In the genomic region with DNA sequence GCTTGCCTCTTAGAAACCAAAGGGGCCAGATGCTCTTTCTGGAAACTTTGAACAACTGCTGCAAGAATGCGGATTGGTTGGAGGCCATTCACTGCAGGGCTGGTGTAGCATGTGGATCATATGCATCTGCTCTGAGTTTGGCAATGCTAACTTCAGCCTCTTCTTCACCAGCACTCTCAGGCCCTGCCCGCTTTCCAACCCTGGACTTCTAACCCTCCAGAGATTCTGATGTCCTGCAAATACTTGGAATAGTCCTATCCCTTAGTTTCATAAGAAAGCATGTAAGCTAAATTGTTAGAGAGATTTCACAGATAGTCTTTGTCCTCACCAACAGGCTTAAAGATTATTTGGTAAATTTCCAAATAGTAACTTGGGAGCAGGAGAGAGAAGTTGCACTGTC, we compare ENCODE assay signal across 30 cellular contexts.
"Had no signal": no experiment of that assay in that cellular context is flagged by ENCODE, and none has a peak within 500 bp of the region (broad histone marks: within the 10 kb centered on the region; RNA-seq: fewer than 3 reads in every experiment).

No MANE protein-coding gene starts in this region.

- H3K27me3 ChIP-seq: esophagus muscularis mucosa, left lung, pancreas, suprapubic skin, tibial artery had no signal

- H3K36me3 ChIP-seq: esophagus muscularis mucosa, left lung, lower lobe of right lung, pancreas, prostate gland, suprapubic skin, tibial artery had no signal

- DNase-seq: activated B cell treated with CpG ODN at 0.5 μM for 24 hours; activated CD4-positive, alpha-beta T cell treated with anti-CD3 and anti-CD28 coated beads, Interleukin-2, amount 50 U/mL, for 1 hour; activated CD8-positive, alpha-beta T cell treated with anti-CD3 and anti-CD28 coated beads for 36 hours; activated gamma-delta T cell treated with Interleukin-2 at 50 U/mL for 16 hours; activated naive CD8-positive, alpha-beta T cell treated with anti-CD3 and anti-CD28 coated beads, Interleukin-2, amount 50 U/mL, for 24 hours; activated T-cell treated with anti-CD3 and anti-CD28 coated beads, Interleukin-2, amount 50 U/mL, for 4 hours; amygdala; endodermal cell; foreskin melanocyte; left lung; lower lobe of right lung; naive thymus-derived CD4-positive, alpha-beta T cell; nucleus accumbens; pancreas; retina; stimulated activated CD4-positive, alpha-beta T cell treated with anti-CD3 and anti-CD28 coated beads, Interleukin-15, amount 100 ng/mL, for 24 hours; stimulated activated CD4-positive, alpha-beta T cell treated with anti-CD3 and anti-CD28 coated beads, Interleukin-2, amount 100 ng/mL, for 24 hours; stimulated activated naive B cell treated with anti-CD40 and anti-IgM and Interleukin-4, amounts not matched to agents 10 μg/mL and 1 μg/mL and 100 μg/mL, for 72 hours; tibial artery had no signal

- H3K4me3 ChIP-seq: esophagus muscularis mucosa, left lung, lower lobe of right lung, pancreas, prostate gland, suprapubic skin, tibial artery had no signal

- H3K4me1 Mint-ChIP-seq: endodermal cell had no signal

- H3K27ac ChIP-seq: esophagus muscularis mucosa, left lung, lower lobe of right lung, pancreas, prostate gland, suprapubic skin, tibial artery had no signal

- H3K9me3 Mint-ChIP-seq: activated B cell treated with CpG ODN at 0.5 μM for 24 hours; activated naive CD4-positive, alpha-beta T cell treated with anti-CD3 and anti-CD28 coated beads, Interleukin-2, amount 50 U/mL, for 24 hours; activated T-cell treated with anti-CD3 and anti-CD28 coated beads, Interleukin-2, amount 50 U/mL, for 4 hours; central memory CD8-positive, alpha-beta T cell; dendritic cell treated with granulocyte-macrophage colony-stimulating factor and Interleukin-4, amounts not matched to agents 40 ng/mL and 50 ng/mL, for 4 days had no signal

- H3K27me3 Mint-ChIP-seq: activated CD8-positive, alpha-beta T cell treated with anti-CD3 and anti-CD28 coated beads for 36 hours; activated naive CD4-positive, alpha-beta T cell treated with anti-CD3 and anti-CD28 coated beads, Interleukin-2, amount 50 U/mL, for 24 hours; activated naive CD8-positive, alpha-beta T cell treated with anti-CD3 and anti-CD28 coated beads, Interleukin-2, amount 50 U/mL, for 24 hours; activated T-helper 17 cell treated with anti-CD3 and anti-CD28 coated beads, Interleukin-2, amount 50 U/mL, for 72 hours; central memory CD8-positive, alpha-beta T cell had no signal

- H3K4me1 ChIP-seq: pancreas, prostate gland, tibial artery had no signal

- H3K4me3 Mint-ChIP-seq: activated B cell treated with CpG ODN at 0.5 μM for 24 hours; activated CD8-positive, alpha-beta T cell treated with anti-CD3 and anti-CD28 coated beads for 36 hours; activated naive CD4-positive, alpha-beta T cell treated with anti-CD3 and anti-CD28 coated beads, Interleukin-2, amount 50 U/mL, for 24 hours; activated naive CD8-positive, alpha-beta T cell treated with anti-CD3 and anti-CD28 coated beads, Interleukin-2, amount 50 U/mL, for 24 hours; activated T-cell treated with anti-CD3 and anti-CD28 coated beads, Interleukin-2, amount 50 U/mL, for 4 hours; activated T-helper 17 cell treated with anti-CD3 and anti-CD28 coated beads, Interleukin-2, amount 50 U/mL, for 72 hours; central memory CD8-positive, alpha-beta T cell; dendritic cell treated with granulocyte-macrophage colony-stimulating factor and Interleukin-4, amounts not matched to agents 40 ng/mL and 50 ng/mL, for 4 days; endodermal cell; naive thymus-derived CD4-positive, alpha-beta T cell; neural crest cell; stimulated activated naive B cell treated with anti-CD40 and anti-IgM and Interleukin-4, amounts not matched to agents 10 μg/mL and 1 μg/mL and 100 μg/mL, for 72 hours; T-helper 2 cell treated with Interferon-gamma antibody and Interleukin-4, amounts not matched to agents 5 μg/mL and 100 μg/mL, for 36 hours had no signal

- FAIRE-seq: bronchial epithelial cell, islet of Langerhans, pancreas had no signal

- H3K27ac Mint-ChIP-seq: activated B cell treated with CpG ODN at 0.5 μM for 24 hours; activated CD8-positive, alpha-beta T cell treated with anti-CD3 and anti-CD28 coated beads for 36 hours; activated naive CD4-positive, alpha-beta T cell treated with anti-CD3 and anti-CD28 coated beads, Interleukin-2, amount 50 U/mL, for 24 hours; activated naive CD8-positive, alpha-beta T cell treated with anti-CD3 and anti-CD28 coated beads, Interleukin-2, amount 50 U/mL, for 24 hours; activated T-helper 17 cell treated with anti-CD3 and anti-CD28 coated beads, Interleukin-2, amount 50 U/mL, for 72 hours; dendritic cell treated with granulocyte-macrophage colony-stimulating factor and Interleukin-4, amounts not matched to agents 40 ng/mL and 50 ng/mL, for 4 days; endodermal cell; naive thymus-derived CD4-positive, alpha-beta T cell; stimulated activated naive B cell treated with anti-CD40 and anti-IgM and Interleukin-4, amounts not matched to agents 10 μg/mL and 1 μg/mL and 100 μg/mL, for 72 hours; T-helper 2 cell treated with Interferon-gamma antibody and Interleukin-4, amounts not matched to agents 5 μg/mL and 100 μg/mL, for 36 hours had no signal

- ATAC-seq: activated CD8-positive, alpha-beta T cell treated with anti-CD3 and anti-CD28 coated beads for 36 hours; activated naive CD8-positive, alpha-beta T cell treated with anti-CD3 and anti-CD28 coated beads, Interleukin-2, amount 50 U/mL, for 24 hours; activated T-cell treated with anti-CD3 and anti-CD28 coated beads, Interleukin-2, amount 50 U/mL, for 4 hours; activated T-helper 17 cell treated with anti-CD3 and anti-CD28 coated beads, Interleukin-2, amount 50 U/mL, for 72 hours; left lung; lower lobe of right lung; naive thymus-derived CD4-positive, alpha-beta T cell; stimulated activated naive B cell treated with anti-CD40 and anti-IgM and Interleukin-4, amounts not matched to agents 10 μg/mL and 1 μg/mL and 100 μg/mL, for 72 hours had no signal
